19 cellular contexts compared by ENCODE assay signal in the genomic region with DNA sequence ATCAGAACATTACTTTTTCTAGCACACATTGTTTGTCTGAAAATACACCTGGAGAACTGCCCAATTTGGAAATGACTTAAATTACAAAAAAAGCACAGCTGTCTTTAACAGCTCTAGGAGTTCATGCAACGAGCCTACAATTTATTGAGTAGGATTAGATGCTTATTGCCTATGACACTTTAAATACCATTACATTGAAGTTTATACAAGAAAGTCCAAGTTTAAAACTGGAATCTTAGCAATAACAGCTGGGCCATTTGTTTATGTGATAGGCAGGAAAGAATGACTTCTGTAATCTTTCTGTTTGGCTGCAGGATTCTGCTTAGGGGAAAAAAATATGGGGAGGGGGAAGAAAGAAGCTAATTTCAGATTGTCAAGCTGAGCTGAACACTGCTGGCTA.
"Had no signal": no experiment of that assay in that cellular context is flagged by ENCODE, and none has a peak within 500 bp of the region (broad histone marks: within the 10 kb centered on the region; RNA-seq: fewer than 3 reads in every experiment).

No MANE protein-coding gene starts in this region.

- H3K27me3 ChIP-seq: body of pancreas, stomach had no signal

- H3K4me3 Mint-ChIP-seq: activated B cell treated with CpG ODN at 0.5 μM for 24 hours; activated naive CD8-positive, alpha-beta T cell; activated T-cell treated with anti-CD3 and anti-CD28 coated beads, Interleukin-2, amount 50 U/mL, for 72 hours; central memory CD8-positive, alpha-beta T cell had no signal

- H3K9me3 Mint-ChIP-seq: activated B cell treated with CpG ODN at 0.5 μM for 24 hours had no signal

- H3K27ac Mint-ChIP-seq: activated B cell treated with CpG ODN at 0.5 μM for 24 hours; activated naive CD8-positive, alpha-beta T cell; activated T-cell treated with anti-CD3 and anti-CD28 coated beads, Interleukin-2, amount 50 U/mL, for 72 hours; progenitor cell of endocrine pancreas had no signal

- ATAC-seq: activated T-cell treated with anti-CD3 and anti-CD28 coated beads, Interleukin-2, amount 50 U/mL, for 72 hours; body of pancreas; left lobe of liver had no signal

- H3K27me3 Mint-ChIP-seq: central memory CD8-positive, alpha-beta T cell; progenitor cell of endocrine pancreas had no signal

- H3K36me3 Mint-ChIP-seq: activated naive CD8-positive, alpha-beta T cell had no signal

- DNase-seq: activated B cell treated with CpG ODN at 0.5 μM for 24 hours; activated CD4-positive, alpha-beta T cell treated with anti-CD3 and anti-CD28 coated beads for 48 hours; activated CD8-positive, alpha-beta memory T cell treated with anti-CD3 and anti-CD28 coated beads, Interleukin-2, amount 50 U/mL, for 48 hours; activated gamma-delta T cell; activated T-cell treated with anti-CD3 and anti-CD28 coated beads, Interleukin-2, amount 50 U/mL, for 72 hours; amygdala; body of pancreas; cortex of kidney; effector CD8-positive, alpha-beta T cell; islet precursor cell; mammary epithelial cell; spleen; stomach; SW 1271 had no signal

- H3K27ac ChIP-seq: body of pancreas, spleen, thoracic aorta had no signal

- H3K9me3 ChIP-seq: body of pancreas, spleen, stomach, thoracic aorta had no signal

- H3K4me3 ChIP-seq: body of pancreas, spleen, stomach, thoracic aorta had no signal

- H3K36me3 ChIP-seq: spleen, stomach, thoracic aorta had no signal

- H3K4me1 Mint-ChIP-seq: central memory CD8-positive, alpha-beta T cell had no signal

- H3K4me1 ChIP-seq: body of pancreas, spleen had no signal
